In the genomic region with DNA sequence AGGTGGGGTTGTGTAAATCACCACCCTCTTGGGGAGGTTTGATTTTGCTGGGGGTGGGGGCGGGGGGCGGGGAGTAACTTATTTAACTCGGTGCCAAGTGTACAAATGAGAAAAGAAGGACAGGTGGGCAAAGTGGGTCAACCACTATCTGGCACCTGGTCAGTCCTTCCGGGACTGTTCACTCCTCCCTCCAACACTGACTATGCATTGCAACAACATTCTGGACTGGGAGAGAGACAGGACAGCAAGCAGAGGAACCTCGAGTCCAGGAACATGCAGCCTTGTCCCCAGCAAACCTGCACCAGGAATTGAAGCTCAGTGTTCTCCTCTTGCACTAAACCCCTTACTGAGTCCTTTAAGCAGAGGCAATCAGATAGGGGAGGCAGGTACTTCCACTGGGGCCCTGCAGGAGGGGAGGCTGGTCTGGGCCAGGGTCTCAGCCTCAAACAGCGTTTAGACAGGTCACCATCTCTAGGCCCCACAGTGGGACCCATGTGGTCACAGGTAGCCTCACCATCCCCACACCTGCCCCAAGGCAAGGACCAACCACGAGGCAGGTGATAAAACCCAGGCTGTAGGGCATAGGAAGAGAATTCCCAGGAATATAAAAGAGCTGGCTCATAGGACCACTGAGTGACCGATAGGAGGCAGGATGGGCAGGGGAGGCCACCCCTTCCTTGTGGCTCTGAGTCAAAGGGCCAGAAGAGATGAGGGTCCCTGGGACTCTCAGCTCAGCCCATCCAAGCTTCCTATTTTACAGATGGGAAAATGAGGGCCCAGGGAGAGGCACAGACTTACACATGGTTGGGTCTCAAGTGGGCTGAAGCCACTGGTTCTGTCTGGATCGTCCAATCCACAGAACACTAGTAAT, we compare ENCODE assay signal across 13 cellular contexts. TPM values are rescaled to one million over a fixed set of nuclear protein-coding genes. Genes with fewer than 3 reads are reported as not detected.
DNase-seq lines count a peak whose midpoint lies in the region; ATAC-seq and TF ChIP-seq lines count a peak whose summit lies in the region.
"Had no signal": no experiment of that assay in that cellular context is flagged by ENCODE, and none has a peak within 500 bp of the region (broad histone marks: within the 10 kb centered on the region; RNA-seq: fewer than 3 reads in every experiment).

No MANE protein-coding gene starts in this region.

- ATAC-seq in GM21619 (IDR thresholded peaks at IDR 0.05; ENCODE audit: unreplicated experiment) (peak; percentile 8), T-helper 17 cell (no peak), lower lobe of right lung (no peak), GM18873 (IDR thresholded peaks at IDR 0.05; ENCODE audit: low FRiP score, unreplicated experiment) (no peak)
- ATAC-seq: PC-3 had no signal

- H3K9me3 ChIP-seq in CD4-positive, alpha-beta memory T cell (ENCODE audit: control insufficient read depth in 1 of 2, low read length in 2 of 2), result no peaks in the 10 kb centered on the region
- H3K9me3 ChIP-seq in T-helper 17 cell (ENCODE audit: control insufficient read depth, low read length, poor library complexity, severe bottlenecking) (no peaks in the 10 kb centered on the region), lower lobe of right lung (no peaks in the 10 kb centered on the region)

- no peak for TF ChIP-seq CTCF in lower lobe of right lung (IDR thresholded peaks at IDR 0.05)

- no peaks in the 10 kb centered on the region for H3K27me3 Mint-ChIP-seq in CD4-positive, alpha-beta memory T cell
- no peaks in the 10 kb centered on the region for H3K27me3 Mint-ChIP-seq in T-helper 17 cell
- H3K27me3 Mint-ChIP-seq: activated B cell treated with CpG ODN at 0.5 μM for 24 hours had no signal

- H3K4me1 ChIP-seq in CD4-positive, alpha-beta memory T cell (ENCODE audit: insufficient read depth, low read length), result peaks cover 26% of the 10 kb centered on the region
- H3K4me1 ChIP-seq in lower lobe of right lung, result peaks cover 86% of the 10 kb centered on the region

- H3K36me3 ChIP-seq in CD4-positive, alpha-beta memory T cell (ENCODE audit: insufficient read depth, low read length), result no peaks in the 10 kb centered on the region
- no peaks in the 10 kb centered on the region for H3K36me3 ChIP-seq in lower lobe of right lung

- POLR2A ChIA-PET in CD4-positive, alpha-beta memory T cell (lab: Charles Lee; ENCODE audit: partially characterized antibody), result interaction anchor here (1.9 to 2.7 kb wide), 2 partner anchors 10 to 113 kb away, joined by 8 to 40 read pairs; a partner anchor contains a TSS

- H3K9me3 Mint-ChIP-seq in CD4-positive, alpha-beta memory T cell, result no peaks in the 10 kb centered on the region
- H3K9me3 Mint-ChIP-seq: activated B cell treated with CpG ODN at 0.5 μM for 24 hours had no signal

- CTCF ChIA-PET in CD4-positive, alpha-beta memory T cell (lab: Charles Lee; ENCODE audit: partially characterized antibody), result interaction anchor here (1.0 to 1.8 kb wide), 2 partner anchors 11 to 13 kb away, joined by 4 read pairs; no protein-coding TSS in a partner anchor

- peaks cover 10 to 38% (median 27%) of the 10 kb centered on the region in 4 donors for H3K4me1 Mint-ChIP-seq in CD4-positive, alpha-beta memory T cell
- peaks cover 29% of the 10 kb centered on the region for H3K4me1 Mint-ChIP-seq in T-helper 17 cell

- intact Hi-C loops in CD4-positive, alpha-beta memory T cell (cut with micrococcal nuclease), result no loop called here
- intact Hi-C loops in lower lobe of right lung (cut with DNase I), result no loop called here

- H3K27ac Mint-ChIP-seq in CD4-positive, alpha-beta memory T cell, result peak overlapping the region in 5 of 7 donors; percentile 56 to 96 (median 94)
- peak overlapping the region; percentile 89 for H3K27ac Mint-ChIP-seq in T-helper 17 cell

- peak overlapping the region; percentile 31 to 36 for H3K4me3 ChIP-seq in CD4-positive, alpha-beta memory T cell (ENCODE audit: low read length in 2 of 2)
- no peak overlapping the region for H3K4me3 ChIP-seq in lower lobe of right lung

- H3K4me3 Mint-ChIP-seq in CD4-positive, alpha-beta memory T cell, result peak overlapping the region; percentile 6 to 92 (median 82)
- peak overlapping the region; percentile 85 for H3K4me3 Mint-ChIP-seq in T-helper 17 cell

- no peaks in the 10 kb centered on the region for H3K27me3 ChIP-seq in CD4-positive, alpha-beta memory T cell (ENCODE audit: insufficient read depth, low read length)
- H3K27me3 ChIP-seq in lower lobe of right lung (ENCODE audit: low read depth), result no peaks in the 10 kb centered on the region

- DNase-seq in CD4-positive, alpha-beta memory T cell, result no peak
- DNase-seq in T-helper 17 cell (no peak), lower lobe of right lung (no peak), NCI-H2196 treated with DMSO at 0.1 percent for 48 hours (lab: John Stamatoyannopoulos, UW; ENCODE audit: unreplicated experiment) (no peak), iPS-NIHi7 (ENCODE audit: extremely low spot score) (no peak)
- DNase-seq: activated B cell treated with CpG ODN at 0.5 μM for 24 hours, amygdala, glutamatergic neuron, NCI-H510A treated with DMSO at 0.1 percent for 48 hours, occipital lobe, PC-3 had no signal

- H3K27ac ChIP-seq in CD4-positive, alpha-beta memory T cell (ENCODE audit: low read depth, low read length), result peak overlapping the region; percentile 10
- H3K27ac ChIP-seq in lower lobe of right lung, result peak overlapping the region; percentile 76

- no peaks in the 10 kb centered on the region for H3K36me3 Mint-ChIP-seq in CD4-positive, alpha-beta memory T cell
- no peaks in the 10 kb centered on the region for H3K36me3 Mint-ChIP-seq in T-helper 17 cell (ENCODE audit: low read depth)

RNA-seq across cellular contexts. Expression of a gene that starts 9.8 kb away (rescaled TPM):
- total RNA-seq in CD4-positive, alpha-beta memory T cell, result 10 to 100 TPM; 14.1 to 14.4 TPM
- 1 to 10 TPM in 1 of 2 donors, under 1 TPM in 1; 0.36 to 1.8 TPM for polyA plus RNA-seq in CD4-positive, alpha-beta memory T cell
- total RNA-seq in T-helper 17 cell, result 1 to 10 TPM; 8.3 to 9.3 TPM
- total RNA-seq in lower lobe of right lung, result 15.3 TPM

RNA-seq across cellular contexts. Expression of a gene that starts 50.7 kb away (rescaled TPM):
- total RNA-seq in CD4-positive, alpha-beta memory T cell, result under 1 TPM; 0.35 to 0.42 TPM
- polyA plus RNA-seq in CD4-positive, alpha-beta memory T cell, result not detected
- total RNA-seq in T-helper 17 cell (under 1 TPM; 0.12 to 0.21 TPM), lower lobe of right lung (1.6 TPM)
- total RNA-seq: activated B cell treated with CpG ODN at 0.5 μM for 24 hours had no signal
